Comparison of ENCODE assay signal across 33 cellular contexts in the genomic region with DNA sequence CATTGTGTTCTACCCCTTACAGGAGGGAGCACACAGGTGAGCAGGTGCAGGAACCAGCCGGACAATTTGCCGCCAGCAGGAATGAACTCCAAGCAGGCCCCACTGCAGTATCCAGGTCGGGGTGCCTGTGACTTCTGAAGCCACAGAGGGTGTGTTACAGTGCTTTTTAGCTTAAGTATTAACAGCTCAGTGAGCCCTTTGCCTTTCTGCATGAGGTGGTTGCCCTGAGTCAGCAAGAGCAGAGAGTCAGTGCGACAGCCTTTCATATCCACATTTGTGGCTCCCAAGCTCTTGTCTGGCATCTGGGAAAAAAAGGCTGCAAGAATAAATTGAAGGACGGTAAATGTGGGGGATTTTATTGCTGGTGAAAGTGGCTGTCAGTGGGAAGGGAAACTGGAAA.
"Had no signal": no experiment of that assay in that cellular context is flagged by ENCODE, and none has a peak within 500 bp of the region (broad histone marks: within the 10 kb centered on the region; RNA-seq: fewer than 3 reads in every experiment).

No MANE protein-coding gene starts in this region.

- H3K4me3 ChIP-seq: adrenal gland, body of pancreas, esophagus muscularis mucosa, gastrocnemius medialis had no signal

- H3K4me1 Mint-ChIP-seq: activated B cell treated with CpG ODN at 0.5 μM for 24 hours; activated naive CD8-positive, alpha-beta T cell treated with anti-CD3 and anti-CD28 coated beads for 36 hours; activated naive CD8-positive, alpha-beta T cell treated with anti-CD3 and anti-CD28 coated beads, Interleukin-2, amount 50 U/mL, for 24 hours; activated T-helper 17 cell treated with anti-CD3 and anti-CD28 coated beads, Interleukin-2, amount 50 U/mL, for 72 hours; T-helper 17 cell had no signal

- H3K36me3 Mint-ChIP-seq: activated naive CD8-positive, alpha-beta T cell treated with anti-CD3 and anti-CD28 coated beads for 36 hours had no signal

- H3K9me3 Mint-ChIP-seq: activated T-cell treated with anti-CD3 and anti-CD28 coated beads, Interleukin-2, amount 50 U/mL, for 4 hours had no signal

- H3K36me3 ChIP-seq: adrenal gland, esophagus muscularis mucosa, gastrocnemius medialis, WERI-Rb-1 had no signal

- H3K4me3 Mint-ChIP-seq: activated B cell treated with CpG ODN at 0.5 μM for 24 hours; activated CD8-positive, alpha-beta T cell treated with anti-CD3 and anti-CD28 coated beads for 36 hours; activated naive CD8-positive, alpha-beta T cell treated with anti-CD3 and anti-CD28 coated beads for 36 hours; activated naive CD8-positive, alpha-beta T cell treated with anti-CD3 and anti-CD28 coated beads, Interleukin-2, amount 50 U/mL, for 24 hours; activated T-cell treated with anti-CD3 and anti-CD28 coated beads, Interleukin-2, amount 50 U/mL, for 4 hours; activated T-helper 17 cell treated with anti-CD3 and anti-CD28 coated beads, Interleukin-2, amount 50 U/mL, for 72 hours; effector memory CD8-positive, alpha-beta T cell; T-helper 17 cell; T-helper 2 cell treated with Interferon-gamma antibody and Interleukin-4, amounts not matched to agents 5 μg/mL and 100 μg/mL, for 36 hours had no signal

- H3K27me3 ChIP-seq: adrenal gland, body of pancreas, esophagus muscularis mucosa, foreskin keratinocyte, gastrocnemius medialis had no signal

- FAIRE-seq: colon had no signal

- H3K27ac ChIP-seq: adrenal gland, body of pancreas, esophagus muscularis mucosa, foreskin keratinocyte, gastrocnemius medialis, WERI-Rb-1 had no signal

- H3K27ac Mint-ChIP-seq: activated B cell treated with CpG ODN at 0.5 μM for 24 hours; activated CD8-positive, alpha-beta T cell treated with anti-CD3 and anti-CD28 coated beads for 36 hours; activated naive CD8-positive, alpha-beta T cell treated with anti-CD3 and anti-CD28 coated beads for 36 hours; activated naive CD8-positive, alpha-beta T cell treated with anti-CD3 and anti-CD28 coated beads, Interleukin-2, amount 50 U/mL, for 24 hours; activated T-helper 17 cell treated with anti-CD3 and anti-CD28 coated beads, Interleukin-2, amount 50 U/mL, for 72 hours; effector memory CD8-positive, alpha-beta T cell; T-helper 17 cell; T-helper 2 cell treated with Interferon-gamma antibody and Interleukin-4, amounts not matched to agents 5 μg/mL and 100 μg/mL, for 36 hours had no signal

- H3K4me1 ChIP-seq: adrenal gland, body of pancreas, esophagus muscularis mucosa, foreskin keratinocyte, gastrocnemius medialis had no signal

- H3K27me3 Mint-ChIP-seq: activated B cell treated with CpG ODN at 0.5 μM for 24 hours; activated CD8-positive, alpha-beta T cell treated with anti-CD3 and anti-CD28 coated beads for 36 hours; activated naive CD8-positive, alpha-beta T cell treated with anti-CD3 and anti-CD28 coated beads for 36 hours; activated naive CD8-positive, alpha-beta T cell treated with anti-CD3 and anti-CD28 coated beads, Interleukin-2, amount 50 U/mL, for 24 hours; activated T-helper 17 cell treated with anti-CD3 and anti-CD28 coated beads, Interleukin-2, amount 50 U/mL, for 72 hours; effector memory CD8-positive, alpha-beta T cell; T-helper 17 cell had no signal

- H3K9me3 ChIP-seq: adrenal gland, body of pancreas, esophagus muscularis mucosa, gastrocnemius medialis had no signal

- DNase-seq: activated B cell treated with CpG ODN at 0.5 μM for 24 hours; activated CD4-positive, alpha-beta T cell treated with anti-CD3 and anti-CD28 coated beads for 48 hours; activated CD4-positive, alpha-beta T cell treated with anti-CD3 and anti-CD28 coated beads, Interleukin-2, amount 50 U/mL, for 1 hour; activated CD4-positive, alpha-beta T cell treated with anti-CD3 and anti-CD28 coated beads, Interleukin-2, amount 50 U/mL, for 48 hours; activated CD8-positive, alpha-beta memory T cell treated with anti-CD3 and anti-CD28 coated beads for 24 hours; activated CD8-positive, alpha-beta T cell treated with anti-CD3 and anti-CD28 coated beads for 36 hours; activated effector memory CD4-positive, alpha-beta T cell treated with Interleukin-2 at 50 U/mL for 16 hours; activated gamma-delta T cell treated with Interleukin-2 at 50 U/mL for 16 hours; activated naive CD4-positive, alpha-beta T cell treated with anti-CD3 and anti-CD28 coated beads, Interleukin-2, amount 50 U/mL, for 16 hours; activated naive CD4-positive, alpha-beta T cell treated with Interleukin-2 at 50 U/mL for 16 hours; activated naive CD8-positive, alpha-beta T cell treated with anti-CD3 and anti-CD28 coated beads for 36 hours; activated naive CD8-positive, alpha-beta T cell treated with anti-CD3 and anti-CD28 coated beads, Interleukin-2, amount 50 U/mL, for 24 hours; activated T-cell treated with anti-CD3 and anti-CD28 coated beads, Interleukin-2, amount 50 U/mL, for 4 hours; adrenal gland; amygdala; aorta; body of pancreas; caudate nucleus; cortex of kidney; dermis blood vessel endothelial cell; effector CD4-positive, alpha-beta T cell; effector memory CD8-positive, alpha-beta T cell; erythroblast; foreskin keratinocyte; gastrocnemius medialis; T-helper 1 cell; T-helper 17 cell; T1000; WERI-Rb-1 had no signal
